Comparison of ENCODE assay signal across 8 cellular contexts in the genomic region with DNA sequence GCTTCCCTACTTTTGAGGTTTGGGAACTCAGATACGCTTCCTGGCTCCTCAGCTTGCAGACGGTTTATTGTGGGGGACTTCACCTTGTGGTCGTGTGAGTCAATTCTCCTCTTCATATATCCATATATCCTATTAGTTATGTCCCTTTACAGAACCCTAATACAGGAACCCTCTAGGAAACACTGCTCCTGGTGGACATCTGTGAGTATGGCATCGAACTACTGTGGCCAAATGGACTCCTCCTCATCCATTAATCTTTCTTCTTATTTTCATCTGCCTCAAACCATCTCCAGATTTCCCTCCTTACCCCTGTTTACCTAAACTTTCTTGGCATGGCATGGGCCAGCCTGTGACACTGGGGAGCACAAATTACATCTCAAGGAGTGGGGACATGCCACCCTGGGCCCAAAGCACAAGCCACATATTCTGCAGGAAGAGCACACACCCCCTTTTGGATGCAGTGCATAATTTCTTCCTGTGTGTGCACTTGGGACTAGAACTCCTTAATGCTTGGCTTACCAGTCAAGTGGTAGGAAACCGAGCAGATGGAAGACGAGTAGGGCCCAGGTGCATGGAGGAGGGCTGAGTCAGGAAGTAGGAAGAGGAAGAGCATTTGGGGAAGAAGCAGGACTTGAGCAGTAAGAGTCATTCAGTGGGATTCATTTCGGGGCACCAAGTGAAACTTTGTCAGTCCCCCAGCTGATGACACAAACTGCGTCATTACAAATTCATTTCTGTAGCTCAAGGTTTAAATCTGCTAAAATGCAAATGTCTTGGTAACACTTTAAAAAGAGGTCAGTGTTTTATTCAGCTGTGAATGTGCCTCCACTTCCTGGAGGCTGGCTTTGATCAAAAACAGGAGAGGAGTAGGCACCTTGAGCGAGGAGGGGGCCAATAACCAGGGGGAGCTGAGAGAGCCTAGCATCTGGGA.
A peak's percentile ranks its signal among the peaks of the same experiment; 100 is the strongest.
DNase-seq lines count a peak whose midpoint lies in the region; ATAC-seq, FAIRE-seq and TF ChIP-seq lines count a peak whose summit lies in the region.

No MANE protein-coding gene starts in this region.

- no peaks in the 10 kb centered on the region for H3K9me3 ChIP-seq in liver (ENCODE audit: control insufficient read depth in 4 of 4, low read length in 3 of 4)

- no peak for ATAC-seq in HG03460 (IDR thresholded peaks at IDR 0.05; ENCODE audit: unreplicated experiment)

- H3K27ac ChIP-seq in liver (ENCODE audit: low read depth in 1 of 2, low read length in 2 of 2): no peak overlapping the region

- CTCF ChIA-PET in HEK293T (lab: Yijun Ruan, JAX): interaction anchor here (0.8 kb wide), 1 partner anchor 453 kb away, joined by 3 read pairs; no protein-coding TSS in a partner anchor

- H3K27me3 ChIP-seq in liver (ENCODE audit: control insufficient read depth in 4 of 4, insufficient read depth in 4 of 4, low read length in 3 of 4): no peaks in the 10 kb centered on the region

- H3K4me3 ChIP-seq in liver (ENCODE audit: low read depth in 1 of 3, low read length in 3 of 3): no peak overlapping the region

- no peak overlapping the region for H3K9ac ChIP-seq in liver (ENCODE audit: low read depth in 1 of 2, low read length in 2 of 2)

- no peak for FAIRE-seq in D721Med (lab: Jason Lieb, UNC)
- no peak for FAIRE-seq in frontal cortex (lab: Jason Lieb, UNC)

- WGBS in liver: 71% methylated on average over 9 of the region's 9 CpGs

- no peak for TF ChIP-seq RAD21 in liver (IDR thresholded peaks at IDR 0.05)

- no peaks in the 10 kb centered on the region for H3K36me3 ChIP-seq in liver (ENCODE audit: control insufficient read depth in 4 of 4, insufficient read depth in 3 of 4, low read depth in 1 of 4, low read length in 3 of 4)

- POLR2A ChIA-PET in HEK293T (lab: Yijun Ruan, JAX): no interaction called here

- no peak for DNase-seq in D721Med (ENCODE audit: insufficient read length, low spot score)
- peak; percentile 34 for DNase-seq in HEK293T (ENCODE audit: extremely low spot score)
- DNase-seq in UCSD-AML1 (lab: John Stamatoyannopoulos, UW; ENCODE audit: unreplicated experiment): peak; percentile 11
- no peak for DNase-seq in frontal cortex (ENCODE audit: low spot score in 2 of 2)
- DNase-seq in stimulated activated CD4-positive, alpha-beta T cell treated with anti-CD3 and anti-CD28 coated beads, Interleukin-2, amount 100 ng/mL, for 24 hours: no peak
- no peak for DNase-seq in activated CD8-positive, alpha-beta memory T cell treated with anti-CD3 and anti-CD28 coated beads, Interleukin-2, amount 50 U/mL, for 48 hours

- H3K4me1 ChIP-seq in liver (ENCODE audit: control insufficient read depth in 4 of 4, insufficient read depth in 4 of 4, low read length in 3 of 4): no peaks in the 10 kb centered on the region

- peak; percentile 27 for TF ChIP-seq CTCF in D721Med (IDR thresholded peaks at IDR 0.05; ENCODE audit: insufficient read depth, missing control alignments)
- peak; percentile 33 for TF ChIP-seq CTCF in liver (IDR thresholded peaks at IDR 0.05; ENCODE audit: low read depth, low read length, missing input control)

TF ChIP-seq in HEK293T, 16 proteins besides CTCF, POLR2A, EP300 and RAD21:
- TF ChIP-seq SP1 (IDR thresholded peaks at IDR 0.05) (no peak), CTBP1 (IDR thresholded peaks at IDR 0.05; ENCODE audit: borderline replicate concordance) (no peak), ELF4 (IDR thresholded peaks at IDR 0.05) (no peak), FOXM1 (IDR thresholded peaks at IDR 0.05; ENCODE audit: borderline replicate concordance) (no peak), ZNF384 (IDR thresholded peaks at IDR 0.05) (no peak), FOXA1 (IDR thresholded peaks at IDR 0.05) (no peak), SUZ12 (IDR thresholded peaks at IDR 0.05) (no peak), TARDBP (IDR thresholded peaks at IDR 0.05) (no peak), L3MBTL2 (conservative IDR thresholded peaks at IDR 0.05) (no peak), ARNT (IDR thresholded peaks at IDR 0.05) (no peak), PKNOX1 (IDR thresholded peaks at IDR 0.05) (no peak), LEF1 (IDR thresholded peaks at IDR 0.05; ENCODE audit: borderline replicate concordance) (no peak), HDGF (IDR thresholded peaks at IDR 0.05; ENCODE audit: borderline replicate concordance) (no peak), FOXK2 (IDR thresholded peaks at IDR 0.05) (no peak), BHLHE40 (IDR thresholded peaks at IDR 0.05; ENCODE audit: borderline replicate concordance) (no peak), NFRKB (IDR thresholded peaks at IDR 0.05) (no peak)

TF ChIP-seq in liver, 16 proteins besides CTCF, POLR2A, EP300 and RAD21:
- TF ChIP-seq ZBTB33 (IDR thresholded peaks at IDR 0.05): no peak
- TF ChIP-seq FOXA1 (IDR thresholded peaks at IDR 0.05): no peak
- no peak for TF ChIP-seq HNF4A (conservative IDR thresholded peaks at IDR 0.05)
- TF ChIP-seq, protein P1, sequence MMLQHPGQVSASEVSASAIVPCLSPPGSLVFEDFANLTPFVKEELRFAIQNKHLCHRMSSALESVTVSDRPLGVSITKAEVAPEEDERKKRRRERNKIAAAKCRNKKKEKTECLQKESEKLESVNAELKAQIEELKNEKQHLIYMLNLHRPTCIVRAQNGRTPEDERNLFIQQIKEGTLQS (IDR thresholded peaks at IDR 0.05): no peak
- TF ChIP-seq FOXA2 (IDR thresholded peaks at IDR 0.05): no peak
- TF ChIP-seq REST (IDR thresholded peaks at IDR 0.05): no peak

Comparison
In these comparisons a context has a peak if more than half of its experiments do, and no peak if none do; other contexts are left out.
1. DNase-seq: peak in HEK293T (single experiment) and UCSD-AML1 (single experiment); none in D721Med (single experiment), frontal cortex (0 of 2), stimulated activated CD4-positive, alpha-beta T cell treated with anti-CD3 and anti-CD28 coated beads, Interleukin-2, amount 100 ng/mL, for 24 hours (0 of 2) and activated CD8-positive, alpha-beta memory T cell treated with anti-CD3 and anti-CD28 coated beads, Interleukin-2, amount 50 U/mL, for 48 hours (single experiment).